Comparison of ENCODE assay signal across 22 cellular contexts in genomic region chr2:56813490-56813889, GRCh38.
DNase-seq lines count a peak whose midpoint lies in the region; ATAC-seq, FAIRE-seq and TF ChIP-seq lines count a peak whose summit lies in the region.
"Had no signal": no experiment of that assay in that cellular context is flagged by ENCODE, and none has a peak within 500 bp of the region (broad histone marks: within the 10 kb centered on the region; RNA-seq: fewer than 3 reads in every experiment).

No MANE protein-coding gene starts in this region.

- H3K9me3 Mint-ChIP-seq in HFFc6 = peaks cover 24% of the 10 kb centered on the region

- BruUV-seq in HepG2 (replicated peaks; lab: Mats Ljungman, UMichigan) = no TSS peak

- peaks cover 1% of the 10 kb centered on the region; the same call in 1 of the 2 replicates for H3K27me3 Mint-ChIP-seq in HFFc6 (ENCODE audit: insufficient read depth)
- H3K27me3 Mint-ChIP-seq: CD4-positive, alpha-beta memory T cell; CD4-positive, CD25-positive, alpha-beta regulatory T cell; CD8-positive, alpha-beta memory T cell had no signal

- H3K9me3 ChIP-seq in liver (ENCODE audit: control insufficient read depth in 4 of 4, low read length in 3 of 4) (no peaks in the 10 kb centered on the region), HepG2 (ENCODE audit: low read length) (peaks cover 70% of the 10 kb centered on the region)
- H3K9me3 ChIP-seq: BE2C, BLaER1 had no signal

- no peak for TF ChIP-seq EP300 in HepG2 (IDR thresholded peaks at IDR 0.05; ENCODE audit: low read depth in 2 of 2, low read length in 2 of 2)
- TF ChIP-seq EP300 in HepG2 (CRISPR knock-in tag; IDR thresholded peaks at IDR 0.05; ENCODE audit: borderline replicate concordance) = no peak

- TF ChIP-seq POLR2A in HepG2 (IDR thresholded peaks at IDR 0.05; ENCODE audit: insufficient read depth in 1 of 2, low read depth in 2 of 2, low read length in 2 of 2) = no peak

- intact Hi-C loops in HepG2 (cut with micrococcal nuclease; ENCODE audit: unreplicated experiment) = no loop called here
- intact Hi-C loops in Right ventricle myocardium superior (cut with DNase I) = no loop called here

- peaks cover 50% of the 10 kb centered on the region for H3K4me1 Mint-ChIP-seq in HFFc6 (ENCODE audit: low read depth)
- H3K4me1 Mint-ChIP-seq: CD14-positive monocyte; CD4-positive, alpha-beta memory T cell; CD4-positive, CD25-positive, alpha-beta regulatory T cell; CD8-positive, alpha-beta memory T cell had no signal

- no peaks in the 10 kb centered on the region for H4K20me1 ChIP-seq in HepG2 (ENCODE audit: insufficient read depth, low read length)
- H4K20me1 ChIP-seq: BLaER1 had no signal

- H3K36me3 Mint-ChIP-seq in HFFc6 (ENCODE audit: low read depth) = peaks cover 38% of the 10 kb centered on the region
- H3K36me3 Mint-ChIP-seq: CD14-positive monocyte; CD4-positive, alpha-beta memory T cell; CD4-positive, CD25-positive, alpha-beta regulatory T cell; CD8-positive, alpha-beta memory T cell had no signal

- TF ChIP-seq RAD21 in liver (IDR thresholded peaks at IDR 0.05) (no peak), HepG2 (CRISPR knock-in tag; IDR thresholded peaks at IDR 0.05) (no peak)

- H3K4me3 Mint-ChIP-seq in HFFc6 = no peak overlapping the region
- H3K4me3 Mint-ChIP-seq: CD14-positive monocyte; CD4-positive, alpha-beta memory T cell; CD4-positive, CD25-positive, alpha-beta regulatory T cell; CD8-positive, alpha-beta memory T cell had no signal

- WGBS in liver = 55% methylated on average over 2 of the region's 2 CpGs
- 26% methylated on average over 2 of the region's 2 CpGs for WGBS in HepG2 (ENCODE audit: low lambda C conversion rate)

- in situ Hi-C loops in HepG2 (cut with HindIII; ENCODE audit: extremely low pct_ligation_motif_present, low pct_unique_long_range_greater_than_20kb) = no loop called here

- H3K27me3 ChIP-seq in liver (ENCODE audit: control insufficient read depth in 4 of 4, insufficient read depth in 4 of 4, low read length in 3 of 4) (no peaks in the 10 kb centered on the region), HepG2 (ENCODE audit: control insufficient read depth in 1 of 2, insufficient read depth in 2 of 2, low read length in 2 of 2) (no peaks in the 10 kb centered on the region)
- H3K27me3 ChIP-seq: BE2C, BLaER1 had no signal

- TF ChIP-seq CTCF in liver (IDR thresholded peaks at IDR 0.05; ENCODE audit: low read depth, low read length, missing input control) = no peak
- no peak for TF ChIP-seq CTCF in HepG2 (CRISPR knock-in tag; IDR thresholded peaks at IDR 0.05)
- no peak for TF ChIP-seq CTCF in HFFc6 (IDR thresholded peaks at IDR 0.05)

- H3K4me1 ChIP-seq in liver (ENCODE audit: control insufficient read depth in 4 of 4, insufficient read depth in 4 of 4, low read length in 3 of 4) (peaks cover 0 to under 1% (median 0%) of the 10 kb centered on the region in 4 donors), HepG2 (ENCODE audit: insufficient read depth, low read length) (no peaks in the 10 kb centered on the region)
- H3K4me1 ChIP-seq: BE2C, BLaER1 had no signal

- no peak overlapping the region for H3K4me3 ChIP-seq in liver (ENCODE audit: low read depth in 1 of 3, low read length in 3 of 3)
- no peak overlapping the region for H3K4me3 ChIP-seq in HepG2 (replicated peaks in 1 of 3; ENCODE audit: insufficient read depth in 1 of 3, low read depth in 2 of 3, low read length in 3 of 3)
- H3K4me3 ChIP-seq: BLaER1, GM12878 had no signal

- H3K27ac ChIP-seq in liver (ENCODE audit: low read depth in 1 of 2, low read length in 2 of 2) (no peak overlapping the region), HepG2 (ENCODE audit: extremely low read length, insufficient read depth, low read length) (no peak overlapping the region)
- H3K27ac ChIP-seq: 22Rv1, BLaER1 had no signal

- ATAC-seq in HepG2 (no peak), left lobe of liver (peak; percentile 60), Right ventricle myocardium superior (ENCODE audit: poor library complexity) (no peak)
- ATAC-seq: GM12878 had no signal

- no peak for DNase-seq in HepG2 (ENCODE audit: low spot score)
- no peak for DNase-seq in HFFc6
- no peak for DNase-seq in left lobe of liver (ENCODE audit: low spot score)
- no peak for DNase-seq in Right ventricle myocardium superior
- DNase-seq in SIG-M5 treated with dmso at 0.1 percent for 504 hours (lab: John Stamatoyannopoulos, UW; ENCODE audit: unreplicated experiment) = no peak
- no peak for DNase-seq in NCI-H2029 (lab: John Stamatoyannopoulos, UW)
- DNase-seq: ACHN; BE2C; C1 segment of cervical spinal cord; CD4-positive, alpha-beta memory T cell; CD4-positive, CD25-positive, alpha-beta regulatory T cell; CD8-positive, alpha-beta memory T cell; COR-L47; DMS79 treated with DMSO at 0.1 percent for 48 hours had no signal

- POLR2A ChIA-PET in HepG2 (lab: Yijun Ruan, JAX) = no interaction called here

- H3K4me2 ChIP-seq in HepG2 (ENCODE audit: low read depth, low read length) = no peak overlapping the region
- H3K4me2 ChIP-seq: BLaER1 had no signal

- FAIRE-seq in HepG2 (lab: Jason Lieb, UNC) = no peak
- FAIRE-seq: D721Med, GM12878, GM12892, GM18507 had no signal

- no peak overlapping the region for H3K9ac ChIP-seq in liver (ENCODE audit: low read depth in 1 of 2, low read length in 2 of 2)
- no peak overlapping the region for H3K9ac ChIP-seq in HepG2 (ENCODE audit: insufficient read depth, low read depth, low read length)
- H3K9ac ChIP-seq: BLaER1 had no signal

- H2AFZ ChIP-seq in HepG2 (ENCODE audit: low read length) = no peak overlapping the region

- H3K27ac Mint-ChIP-seq in HFFc6 = peak overlapping the region; percentile 40; the same call in 1 of the 2 replicates
- H3K27ac Mint-ChIP-seq: CD14-positive monocyte; CD4-positive, alpha-beta memory T cell; CD4-positive, CD25-positive, alpha-beta regulatory T cell; CD8-positive, alpha-beta memory T cell had no signal

- H3K36me3 ChIP-seq in liver (ENCODE audit: control insufficient read depth in 4 of 4, insufficient read depth in 3 of 4, low read depth in 1 of 4, low read length in 3 of 4) = no peaks in the 10 kb centered on the region
- H3K36me3 ChIP-seq in HepG2 (replicated peaks in 1 of 2; ENCODE audit: control insufficient read depth in 1 of 2, insufficient read depth in 2 of 2, low read length in 2 of 2) = no peaks in the 10 kb centered on the region
- H3K36me3 ChIP-seq: BE2C, BLaER1 had no signal

- CTCF ChIA-PET in HepG2 (lab: Yijun Ruan, JAX; ENCODE audit: low intra/inter-chr PET ratio, low total read pairs) = no interaction called here

- no peaks in the 10 kb centered on the region for H3K79me2 ChIP-seq in HepG2 (ENCODE audit: insufficient read depth, low read length)

TF ChIP-seq in liver, 16 proteins besides CTCF, POLR2A, EP300 and RAD21:
- TF ChIP-seq ATF3 (IDR thresholded peaks at IDR 0.05) = no peak
- TF ChIP-seq HNF4A (conservative IDR thresholded peaks at IDR 0.05) = peak; percentile 17 to 55
- no peak for TF ChIP-seq SP1 (IDR thresholded peaks at IDR 0.05)

TF ChIP-seq in HepG2, 621 proteins besides CTCF, POLR2A, EP300 and RAD21:
- TF ChIP-seq PBX2 (CRISPR knock-in tag; IDR thresholded peaks at IDR 0.05) (no peak), ISX (CRISPR knock-in tag; conservative IDR thresholded peaks at IDR 0.05) (no peak), BHLHE40 (IDR thresholded peaks at IDR 0.05; ENCODE audit: low read length) (no peak)
